Comparison of ENCODE assay signal across 1 cellular context in the genomic region with DNA sequence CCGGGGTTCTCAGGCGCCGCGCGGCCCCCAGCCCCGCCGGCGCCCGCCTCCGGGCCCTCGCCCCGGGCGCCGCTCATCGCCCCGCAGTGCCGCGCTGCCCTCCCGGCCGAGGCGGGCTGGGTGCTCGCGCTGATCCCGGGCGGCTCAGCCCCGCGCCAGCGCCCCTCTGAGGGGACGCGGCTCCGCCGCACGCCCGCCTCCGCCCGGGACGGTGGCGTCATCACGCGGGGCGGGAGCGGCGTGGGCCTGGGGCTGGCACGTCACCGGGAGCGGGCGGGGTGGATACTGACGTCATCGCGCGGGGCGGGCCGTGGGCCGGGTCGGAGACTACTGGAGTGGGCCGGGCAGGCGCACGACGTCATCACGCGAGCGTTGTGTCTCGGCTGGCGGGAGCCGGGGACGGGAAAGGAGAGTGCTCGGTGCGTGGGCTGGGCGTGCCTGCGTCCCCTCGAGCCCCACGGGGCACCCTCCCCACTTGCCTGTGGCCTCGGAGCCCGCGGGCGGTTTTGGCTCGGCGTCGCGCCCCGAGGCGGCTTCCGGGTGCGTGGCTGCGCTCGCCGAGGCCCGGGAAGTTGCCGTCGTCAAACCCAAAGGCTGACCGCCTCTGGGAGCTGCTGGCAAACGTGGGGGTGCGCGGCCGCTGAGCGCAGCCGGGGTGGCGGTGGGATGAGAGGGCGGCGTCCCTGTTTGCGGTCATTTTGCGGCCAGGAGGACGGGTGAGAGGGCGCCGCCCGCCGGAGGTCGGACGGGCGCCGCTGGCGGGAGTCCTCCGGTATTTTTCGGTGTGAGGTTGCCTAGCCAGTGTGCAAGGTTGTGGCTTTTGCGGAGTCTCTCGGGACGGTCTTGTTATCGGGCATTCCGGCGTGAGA.
TF ChIP-seq lines count a peak whose summit lies in the region.

A gene with protein sequence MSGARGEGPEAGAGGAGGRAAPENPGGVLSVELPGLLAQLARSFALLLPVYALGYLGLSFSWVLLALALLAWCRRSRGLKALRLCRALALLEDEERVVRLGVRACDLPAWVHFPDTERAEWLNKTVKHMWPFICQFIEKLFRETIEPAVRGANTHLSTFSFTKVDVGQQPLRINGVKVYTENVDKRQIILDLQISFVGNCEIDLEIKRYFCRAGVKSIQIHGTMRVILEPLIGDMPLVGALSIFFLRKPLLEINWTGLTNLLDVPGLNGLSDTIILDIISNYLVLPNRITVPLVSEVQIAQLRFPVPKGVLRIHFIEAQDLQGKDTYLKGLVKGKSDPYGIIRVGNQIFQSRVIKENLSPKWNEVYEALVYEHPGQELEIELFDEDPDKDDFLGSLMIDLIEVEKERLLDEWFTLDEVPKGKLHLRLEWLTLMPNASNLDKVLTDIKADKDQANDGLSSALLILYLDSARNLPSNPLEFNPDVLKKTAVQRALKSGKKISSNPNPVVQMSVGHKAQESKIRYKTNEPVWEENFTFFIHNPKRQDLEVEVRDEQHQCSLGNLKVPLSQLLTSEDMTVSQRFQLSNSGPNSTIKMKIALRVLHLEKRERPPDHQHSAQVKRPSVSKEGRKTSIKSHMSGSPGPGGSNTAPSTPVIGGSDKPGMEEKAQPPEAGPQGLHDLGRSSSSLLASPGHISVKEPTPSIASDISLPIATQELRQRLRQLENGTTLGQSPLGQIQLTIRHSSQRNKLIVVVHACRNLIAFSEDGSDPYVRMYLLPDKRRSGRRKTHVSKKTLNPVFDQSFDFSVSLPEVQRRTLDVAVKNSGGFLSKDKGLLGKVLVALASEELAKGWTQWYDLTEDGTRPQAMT (minus strand): TSS at position 168 of the 869 bp plus-strand sequence. CDS start 91 bp downstream, at position 77.

TF ChIP-seq in GM23338, 12 proteins besides CTCF, POLR2A, EP300 and RAD21 (continued from another document):
- TF ChIP-seq, protein P1, sequence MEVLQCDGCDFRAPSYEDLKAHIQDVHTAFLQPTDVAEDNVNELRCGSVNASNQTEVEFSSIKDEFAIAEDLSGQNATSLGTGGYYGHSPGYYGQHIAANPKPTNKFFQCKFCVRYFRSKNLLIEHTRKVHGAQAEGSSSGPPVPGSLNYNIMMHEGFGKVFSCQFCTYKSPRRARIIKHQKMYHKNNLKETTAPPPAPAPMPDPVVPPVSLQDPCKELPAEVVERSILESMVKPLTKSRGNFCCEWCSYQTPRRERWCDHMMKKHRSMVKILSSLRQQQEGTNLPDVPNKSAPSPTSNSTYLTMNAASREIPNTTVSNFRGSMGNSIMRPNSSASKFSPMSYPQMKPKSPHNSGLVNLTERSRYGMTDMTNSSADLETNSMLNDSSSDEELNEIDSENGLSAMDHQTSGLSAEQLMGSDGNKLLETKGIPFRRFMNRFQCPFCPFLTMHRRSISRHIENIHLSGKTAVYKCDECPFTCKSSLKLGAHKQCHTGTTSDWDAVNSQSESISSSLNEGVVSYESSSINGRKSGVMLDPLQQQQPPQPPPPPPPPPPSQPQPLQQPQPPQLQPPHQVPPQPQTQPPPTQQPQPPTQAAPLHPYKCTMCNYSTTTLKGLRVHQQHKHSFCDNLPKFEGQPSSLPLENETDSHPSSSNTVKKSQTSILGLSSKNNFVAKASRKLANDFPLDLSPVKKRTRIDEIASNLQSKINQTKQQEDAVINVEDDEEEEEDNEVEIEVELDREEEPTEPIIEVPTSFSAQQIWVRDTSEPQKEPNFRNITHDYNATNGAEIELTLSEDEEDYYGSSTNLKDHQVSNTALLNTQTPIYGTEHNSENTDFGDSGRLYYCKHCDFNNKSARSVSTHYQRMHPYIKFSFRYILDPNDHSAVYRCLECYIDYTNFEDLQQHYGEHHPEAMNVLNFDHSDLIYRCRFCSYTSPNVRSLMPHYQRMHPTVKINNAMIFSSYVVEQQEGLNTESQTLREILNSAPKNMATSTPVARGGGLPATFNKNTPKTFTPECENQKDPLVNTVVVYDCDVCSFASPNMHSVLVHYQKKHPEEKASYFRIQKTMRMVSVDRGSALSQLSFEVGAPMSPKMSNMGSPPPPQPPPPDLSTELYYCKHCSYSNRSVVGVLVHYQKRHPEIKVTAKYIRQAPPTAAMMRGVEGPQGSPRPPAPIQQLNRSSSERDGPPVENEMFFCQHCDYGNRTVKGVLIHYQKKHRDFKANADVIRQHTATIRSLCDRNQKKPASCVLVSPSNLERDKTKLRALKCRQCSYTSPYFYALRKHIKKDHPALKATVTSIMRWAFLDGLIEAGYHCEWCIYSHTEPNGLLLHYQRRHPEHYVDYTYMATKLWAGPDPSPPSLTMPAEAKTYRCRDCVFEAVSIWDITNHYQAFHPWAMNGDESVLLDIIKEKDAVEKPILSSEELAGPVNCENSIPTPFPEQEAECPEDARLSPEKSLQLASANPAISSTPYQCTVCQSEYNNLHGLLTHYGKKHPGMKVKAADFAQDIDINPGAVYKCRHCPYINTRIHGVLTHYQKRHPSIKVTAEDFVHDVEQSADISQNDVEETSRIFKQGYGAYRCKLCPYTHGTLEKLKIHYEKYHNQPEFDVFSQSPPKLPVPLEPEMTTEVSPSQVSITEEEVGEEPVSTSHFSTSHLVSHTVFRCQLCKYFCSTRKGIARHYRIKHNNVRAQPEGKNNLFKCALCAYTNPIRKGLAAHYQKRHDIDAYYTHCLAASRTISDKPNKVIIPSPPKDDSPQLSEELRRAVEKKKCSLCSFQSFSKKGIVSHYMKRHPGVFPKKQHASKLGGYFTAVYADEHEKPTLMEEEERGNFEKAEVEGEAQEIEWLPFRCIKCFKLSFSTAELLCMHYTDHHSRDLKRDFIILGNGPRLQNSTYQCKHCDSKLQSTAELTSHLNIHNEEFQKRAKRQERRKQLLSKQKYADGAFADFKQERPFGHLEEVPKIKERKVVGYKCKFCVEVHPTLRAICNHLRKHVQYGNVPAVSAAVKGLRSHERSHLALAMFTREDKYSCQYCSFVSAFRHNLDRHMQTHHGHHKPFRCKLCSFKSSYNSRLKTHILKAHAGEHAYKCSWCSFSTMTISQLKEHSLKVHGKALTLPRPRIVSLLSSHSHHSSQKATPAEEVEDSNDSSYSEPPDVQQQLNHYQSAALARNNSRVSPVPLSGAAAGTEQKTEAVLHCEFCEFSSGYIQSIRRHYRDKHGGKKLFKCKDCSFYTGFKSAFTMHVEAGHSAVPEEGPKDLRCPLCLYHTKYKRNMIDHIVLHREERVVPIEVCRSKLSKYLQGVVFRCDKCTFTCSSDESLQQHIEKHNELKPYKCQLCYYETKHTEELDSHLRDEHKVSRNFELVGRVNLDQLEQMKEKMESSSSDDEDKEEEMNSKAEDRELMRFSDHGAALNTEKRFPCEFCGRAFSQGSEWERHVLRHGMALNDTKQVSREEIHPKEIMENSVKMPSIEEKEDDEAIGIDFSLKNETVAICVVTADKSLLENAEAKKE (CRISPR knock-in tag; IDR thresholded peaks at IDR 0.05): no peak
- TF ChIP-seq ZNF331 (CRISPR knock-in tag; IDR thresholded peaks at IDR 0.05; ENCODE audit: low read depth) (no peak), STAT1 (IDR thresholded peaks at IDR 0.05; ENCODE audit: unreplicated experiment) (no peak), JUNB (IDR thresholded peaks at IDR 0.05; ENCODE audit: unreplicated experiment) (no peak), POLR2AphosphoS5 (IDR thresholded peaks at IDR 0.05; ENCODE audit: low read depth) (peak; percentile 76; the same call in 1 of the 2 replicates), EZH2 (IDR thresholded peaks at IDR 0.05; ENCODE audit: low read depth, unreplicated experiment) (no peak), CREB1 (CRISPR knock-in tag; IDR thresholded peaks at IDR 0.05; ENCODE audit: low read depth) (peak; percentile 97), EZH2phosphoT487 (IDR thresholded peaks at IDR 0.05; ENCODE audit: unreplicated experiment) (no peak), NANOG (IDR thresholded peaks at IDR 0.05; ENCODE audit: borderline replicate concordance) (no peak)
- TF ChIP-seq, protein P2, sequence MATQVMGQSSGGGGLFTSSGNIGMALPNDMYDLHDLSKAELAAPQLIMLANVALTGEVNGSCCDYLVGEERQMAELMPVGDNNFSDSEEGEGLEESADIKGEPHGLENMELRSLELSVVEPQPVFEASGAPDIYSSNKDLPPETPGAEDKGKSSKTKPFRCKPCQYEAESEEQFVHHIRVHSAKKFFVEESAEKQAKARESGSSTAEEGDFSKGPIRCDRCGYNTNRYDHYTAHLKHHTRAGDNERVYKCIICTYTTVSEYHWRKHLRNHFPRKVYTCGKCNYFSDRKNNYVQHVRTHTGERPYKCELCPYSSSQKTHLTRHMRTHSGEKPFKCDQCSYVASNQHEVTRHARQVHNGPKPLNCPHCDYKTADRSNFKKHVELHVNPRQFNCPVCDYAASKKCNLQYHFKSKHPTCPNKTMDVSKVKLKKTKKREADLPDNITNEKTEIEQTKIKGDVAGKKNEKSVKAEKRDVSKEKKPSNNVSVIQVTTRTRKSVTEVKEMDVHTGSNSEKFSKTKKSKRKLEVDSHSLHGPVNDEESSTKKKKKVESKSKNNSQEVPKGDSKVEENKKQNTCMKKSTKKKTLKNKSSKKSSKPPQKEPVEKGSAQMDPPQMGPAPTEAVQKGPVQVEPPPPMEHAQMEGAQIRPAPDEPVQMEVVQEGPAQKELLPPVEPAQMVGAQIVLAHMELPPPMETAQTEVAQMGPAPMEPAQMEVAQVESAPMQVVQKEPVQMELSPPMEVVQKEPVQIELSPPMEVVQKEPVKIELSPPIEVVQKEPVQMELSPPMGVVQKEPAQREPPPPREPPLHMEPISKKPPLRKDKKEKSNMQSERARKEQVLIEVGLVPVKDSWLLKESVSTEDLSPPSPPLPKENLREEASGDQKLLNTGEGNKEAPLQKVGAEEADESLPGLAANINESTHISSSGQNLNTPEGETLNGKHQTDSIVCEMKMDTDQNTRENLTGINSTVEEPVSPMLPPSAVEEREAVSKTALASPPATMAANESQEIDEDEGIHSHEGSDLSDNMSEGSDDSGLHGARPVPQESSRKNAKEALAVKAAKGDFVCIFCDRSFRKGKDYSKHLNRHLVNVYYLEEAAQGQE (IDR thresholded peaks at IDR 0.05; ENCODE audit: unreplicated experiment): no peak
- TF ChIP-seq, protein P3, sequence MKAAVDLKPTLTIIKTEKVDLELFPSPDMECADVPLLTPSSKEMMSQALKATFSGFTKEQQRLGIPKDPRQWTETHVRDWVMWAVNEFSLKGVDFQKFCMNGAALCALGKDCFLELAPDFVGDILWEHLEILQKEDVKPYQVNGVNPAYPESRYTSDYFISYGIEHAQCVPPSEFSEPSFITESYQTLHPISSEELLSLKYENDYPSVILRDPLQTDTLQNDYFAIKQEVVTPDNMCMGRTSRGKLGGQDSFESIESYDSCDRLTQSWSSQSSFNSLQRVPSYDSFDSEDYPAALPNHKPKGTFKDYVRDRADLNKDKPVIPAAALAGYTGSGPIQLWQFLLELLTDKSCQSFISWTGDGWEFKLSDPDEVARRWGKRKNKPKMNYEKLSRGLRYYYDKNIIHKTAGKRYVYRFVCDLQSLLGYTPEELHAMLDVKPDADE (IDR thresholded peaks at IDR 0.05): no peak
